ENCODE assay signal across 8 cellular contexts in genomic region chr17:42843358-42843934, GRCh38. TPM values are rescaled to one million over a fixed set of nuclear protein-coding genes. Genes with fewer than 3 reads are reported as not detected.
DNase-seq lines count a peak whose midpoint lies in the region; ATAC-seq and TF ChIP-seq lines count a peak whose summit lies in the region.

No MANE protein-coding gene starts in this region.

- DNase-seq in DMS 273 (lab: John Stamatoyannopoulos, UW; ENCODE audit: unreplicated experiment) = peak; percentile 77
- peak; percentile 44 for DNase-seq in HT1080 (ENCODE audit: low read depth)
- peak; percentile 48 for DNase-seq in endothelial cell (ENCODE audit: low spot score)
- peak; percentile 58 for DNase-seq in midbrain (lab: John Stamatoyannopoulos, UW)
- no peak for DNase-seq in stimulated activated CD4-positive, alpha-beta T cell treated with anti-CD3 and anti-CD28 coated beads, Interleukin-4, amount 100 ng/mL, for 1 hour
- DNase-seq in ureter (ENCODE audit: low spot score) = no peak

- H3K27me3 Mint-ChIP-seq in endothelial cell (ENCODE audit: unreplicated experiment) = no peaks in the 10 kb centered on the region

- H3K27ac ChIP-seq in OCI-LY3 (ENCODE audit: low read length) = no peak overlapping the region

- H3K4me1 ChIP-seq in OCI-LY3 (ENCODE audit: low read length) = no peaks in the 10 kb centered on the region

- no peaks in the 10 kb centered on the region for H4K20me1 ChIP-seq in OCI-LY3 (ENCODE audit: insufficient read depth, low read length)

- H3K4me3 ChIP-seq in OCI-LY3 (ENCODE audit: low read length) = no peak overlapping the region

- H3K4me1 Mint-ChIP-seq in endothelial cell (ENCODE audit: unreplicated experiment) = no peaks in the 10 kb centered on the region

- TF ChIP-seq CTCF in OCI-LY3 (IDR thresholded peaks at IDR 0.05; ENCODE audit: low read depth, low read length) (peak; percentile 69), endothelial cell (IDR thresholded peaks at IDR 0.05; ENCODE audit: unreplicated experiment) (peak; percentile 57)

- H2AFZ ChIP-seq in OCI-LY3 (ENCODE audit: low read depth, low read length) = no peak overlapping the region

- no peaks in the 10 kb centered on the region for H3K27me3 ChIP-seq in OCI-LY3 (ENCODE audit: low read depth, low read length)

- H3K27ac Mint-ChIP-seq in endothelial cell (ENCODE audit: unreplicated experiment) = no peak overlapping the region

- H3K9me3 ChIP-seq in OCI-LY3 (ENCODE audit: insufficient read depth, low read length) = no peaks in the 10 kb centered on the region

- no peaks in the 10 kb centered on the region for H3K79me2 ChIP-seq in OCI-LY3 (ENCODE audit: low read length)

- no peaks in the 10 kb centered on the region for H3K9me3 Mint-ChIP-seq in endothelial cell (ENCODE audit: unreplicated experiment)

- H3K36me3 Mint-ChIP-seq in endothelial cell (ENCODE audit: low read depth, unreplicated experiment) = peaks cover 42% of the 10 kb centered on the region

- H3K4me3 Mint-ChIP-seq in endothelial cell (ENCODE audit: unreplicated experiment) = peak overlapping the region; percentile 21

- no peak overlapping the region for H3K9ac ChIP-seq in OCI-LY3 (ENCODE audit: low read length)

- no peak overlapping the region for H3K4me2 ChIP-seq in OCI-LY3 (ENCODE audit: low read length)

- ATAC-seq in GM21786 (IDR thresholded peaks at IDR 0.05; ENCODE audit: unreplicated experiment) = no peak

- H3K36me3 ChIP-seq in OCI-LY3 (replicated peaks; ENCODE audit: low read depth, low read length) = peaks cover 58% of the 10 kb centered on the region

RNA-seq across cellular contexts. Expression of gene AOC2, which starts 0.9 kb away (rescaled TPM):
- 0.95 and 1.4 TPM in 2 replicates for total RNA-seq in HT1080 (2014; rRNA removed; shearing (Covaris generic))
- 0.63 and 0.72 TPM in 2 replicates for polyA plus RNA-seq in HT1080 (2015; cell fraction: cytosol; rRNA removed)
- 2.6 and 3.3 TPM in 2 replicates for polyA plus RNA-seq in HT1080 (2015; cell fraction: nucleus; rRNA removed)
- total RNA-seq in endothelial cell (ENCODE audit: unreplicated experiment) (6.2 TPM), ureter (3.6 TPM)

RNA-seq across cellular contexts. Expression of gene AOC3, which starts 7.6 kb away (rescaled TPM):
- total RNA-seq in HT1080 (2014; rRNA removed; shearing (Covaris generic)) = 0.11 TPM in 1 of 2 replicates, not detected in the other
- polyA plus RNA-seq in HT1080 (2015; cell fraction: cytosol; rRNA removed) = 0.34 and 0.36 TPM in 2 replicates
- 1.2 and 1.5 TPM in 2 replicates for polyA plus RNA-seq in HT1080 (2015; cell fraction: nucleus; rRNA removed)
- total RNA-seq in endothelial cell (ENCODE audit: unreplicated experiment) = 36.5 TPM
- 89.9 TPM for total RNA-seq in ureter

RNA-seq across cellular contexts. Expression of gene PSME3, which starts 10.2 kb away (rescaled TPM):
- 146 and 205 TPM in 2 replicates for total RNA-seq in HT1080 (2014; rRNA removed; shearing (Covaris generic))
- 195 and 204 TPM in 2 replicates for polyA plus RNA-seq in HT1080 (2015; cell fraction: cytosol; rRNA removed)
- 132 and 144 TPM in 2 replicates for polyA plus RNA-seq in HT1080 (2015; cell fraction: nucleus; rRNA removed)
- total RNA-seq in endothelial cell (ENCODE audit: unreplicated experiment) (128 TPM), ureter (113 TPM)

RNA-seq across cellular contexts. Expression of gene BECN1, which starts 19.4 kb away (rescaled TPM):
- total RNA-seq in HT1080 (2014; rRNA removed; shearing (Covaris generic)) = 159 and 182 TPM in 2 replicates
- 87.9 and 90.2 TPM in 2 replicates for polyA plus RNA-seq in HT1080 (2015; cell fraction: cytosol; rRNA removed)
- 70.9 and 93.7 TPM in 2 replicates for polyA plus RNA-seq in HT1080 (2015; cell fraction: nucleus; rRNA removed)
- total RNA-seq in endothelial cell (ENCODE audit: unreplicated experiment) = 66.4 TPM
- 101 TPM for total RNA-seq in ureter

RNA-seq across cellular contexts. Expression of gene CNTD1, which starts 44.8 kb away (rescaled TPM):
- 0.13 and 0.27 TPM in 2 replicates for total RNA-seq in HT1080 (2014; rRNA removed; shearing (Covaris generic))
- 0.08 and 0.41 TPM in 2 replicates for polyA plus RNA-seq in HT1080 (2015; cell fraction: cytosol; rRNA removed)
- polyA plus RNA-seq in HT1080 (2015; cell fraction: nucleus; rRNA removed) = 0.17 TPM in 1 of 2 replicates, not detected in the other
- total RNA-seq in endothelial cell (ENCODE audit: unreplicated experiment) (0.59 TPM), ureter (0.75 TPM)

Comparison
In these comparisons a context has a peak if more than half of its experiments do, and no peak if none do; other contexts are left out.
1. DNase-seq: peak in DMS 273 (single experiment), HT1080 (single experiment), endothelial cell (single experiment) and midbrain (single experiment); none in stimulated activated CD4-positive, alpha-beta T cell treated with anti-CD3 and anti-CD28 coated beads, Interleukin-4, amount 100 ng/mL, for 1 hour (single experiment) and ureter (single experiment).
2. RNA of gene AOC3, which starts 7.6 kb away (total RNA-seq): 89.9 TPM in ureter (single experiment) and 36.5 TPM in endothelial cell (single experiment); 0.11 TPM in HT1080; every median in the first group is over 10 times any median in the second.